ENCODE assay signal across 12 cellular contexts in the genomic region with DNA sequence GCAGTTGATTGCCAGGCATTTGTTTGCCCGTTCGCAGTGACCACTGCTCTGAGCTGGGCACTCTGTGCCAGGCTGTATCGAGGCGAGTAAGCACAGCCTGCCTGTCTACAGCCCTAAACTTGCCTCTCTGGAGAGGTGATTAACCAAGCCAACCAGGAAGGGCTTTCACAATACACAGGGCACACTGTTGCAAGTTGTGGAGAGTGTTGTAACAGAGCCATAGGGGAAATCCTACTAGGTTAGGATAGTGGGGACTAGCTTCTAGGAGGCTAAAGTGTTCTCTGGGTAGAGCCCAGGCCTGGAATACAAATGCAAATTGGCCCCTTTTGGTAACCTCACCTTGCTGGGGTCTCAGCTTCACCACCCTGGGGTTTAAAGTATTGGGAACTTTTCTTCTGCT. TPM values are rescaled to one million over a fixed set of nuclear protein-coding genes. Genes with fewer than 3 reads are reported as not detected.
A peak's percentile ranks its signal among the peaks of the same experiment; 100 is the strongest.
DNase-seq lines count a peak whose midpoint lies in the region; ATAC-seq, FAIRE-seq and TF ChIP-seq lines count a peak whose summit lies in the region.
"Had no signal": no experiment of that assay in that cellular context is flagged by ENCODE, and none has a peak within 500 bp of the region (broad histone marks: within the 10 kb centered on the region; RNA-seq: fewer than 3 reads in every experiment).

No MANE protein-coding gene starts in this region.

- CTCF ChIA-PET in OCI-LY7 (lab: Charles Lee; ENCODE audit: unreplicated experiment): no interaction called here

- peak; percentile 89 to 93 for DNase-seq in AML-193 (lab: John Stamatoyannopoulos, UW)
- peak; percentile 72 to 76 for DNase-seq in Kasumi-1 (lab: John Stamatoyannopoulos, UW)
- peak; percentile 81 for DNase-seq in bronchial epithelial cell (ENCODE audit: low read depth)
- DNase-seq in lower lobe of right lung: no peak
- no peak for DNase-seq in OCI-LY7 (ENCODE audit: low spot score)
- no peak for DNase-seq in DMS114 treated with DMSO at 0.1 percent for 48 hours (lab: John Stamatoyannopoulos, UW; ENCODE audit: unreplicated experiment)
- DNase-seq: activated T-cell treated with anti-CD3 and anti-CD28 coated beads, Interleukin-2, amount 50 U/mL, for 48 hours; mesendoderm; NCI-H1105; retina had no signal

- H3K27ac ChIP-seq in lower lobe of right lung: no peak overlapping the region
- no peak overlapping the region for H3K27ac ChIP-seq in OCI-LY7 (ENCODE audit: low read depth, low read length, poor library complexity, severe bottlenecking)

- peaks cover 72% of the 10 kb centered on the region for H3K79me2 ChIP-seq in OCI-LY7 (ENCODE audit: insufficient read depth, low read depth, low read length)

- H3K4me2 ChIP-seq in OCI-LY7 (ENCODE audit: low read length): no peak overlapping the region

- no peaks in the 10 kb centered on the region for H3K36me3 ChIP-seq in bronchial epithelial cell (ENCODE audit: control insufficient read depth, insufficient read depth, low read length)
- H3K36me3 ChIP-seq in lower lobe of right lung: no peaks in the 10 kb centered on the region
- H3K36me3 ChIP-seq in OCI-LY7 (ENCODE audit: insufficient read depth, low read length): peaks cover 13% of the 10 kb centered on the region; the same call in 1 of the 2 replicates

- no peaks in the 10 kb centered on the region for H3K9me3 ChIP-seq in lower lobe of right lung
- H3K9me3 ChIP-seq in OCI-LY7 (ENCODE audit: low read length): no peaks in the 10 kb centered on the region

- FAIRE-seq in bronchial epithelial cell (lab: Jason Lieb, UNC): peak; percentile 32

- H3K9me2 ChIP-seq in OCI-LY7 (ENCODE audit: insufficient read depth, low read length): no peaks in the 10 kb centered on the region

- H4K20me1 ChIP-seq in OCI-LY7 (ENCODE audit: insufficient read depth, low read length): 0 out of 2 replicates have a peak, but pooled peaks cover 4% of the 10 kb centered on the region

- no TSS peak for BruUV-seq in OCI-LY7 (replicated peaks; lab: Mats Ljungman, UMichigan)

- intact Hi-C loops in lower lobe of right lung (cut with DNase I) (no loop called here), OCI-LY7 (cut with micrococcal nuclease; ENCODE audit: unreplicated experiment) (no loop called here)

- no peak overlapping the region for H3K4me3 ChIP-seq in bronchial epithelial cell (ENCODE audit: low read depth, low read length)
- H3K4me3 ChIP-seq in lower lobe of right lung: no peak overlapping the region
- H3K4me3 ChIP-seq in OCI-LY7 (ENCODE audit: low read depth, low read length, poor library complexity, severe bottlenecking): no peak overlapping the region

- H3K27me3 ChIP-seq in bronchial epithelial cell (ENCODE audit: control insufficient read depth, insufficient read depth, low read length): no peaks in the 10 kb centered on the region
- no peaks in the 10 kb centered on the region for H3K27me3 ChIP-seq in lower lobe of right lung (ENCODE audit: low read depth)

- ATAC-seq in lower lobe of right lung (peak; percentile 85 to 91), GM21723 (IDR thresholded peaks at IDR 0.05; ENCODE audit: unreplicated experiment) (no peak), GM18520 (IDR thresholded peaks at IDR 0.05; ENCODE audit: unreplicated experiment) (no peak)

- TF ChIP-seq CTCF in bronchial epithelial cell (IDR thresholded peaks at IDR 0.05; ENCODE audit: insufficient read depth, low read length, severe bottlenecking) (no peak), lower lobe of right lung (IDR thresholded peaks at IDR 0.05) (no peak), OCI-LY7 (conservative IDR thresholded peaks at IDR 0.05; ENCODE audit: low read length) (no peak)

- POLR2A ChIA-PET in OCI-LY7 (lab: Charles Lee): no interaction called here

- H2AFZ ChIP-seq in OCI-LY7 (ENCODE audit: low read length): no peak overlapping the region

- H3K4me1 ChIP-seq in lower lobe of right lung (peaks cover 10% of the 10 kb centered on the region), OCI-LY7 (ENCODE audit: insufficient read depth, low read length, poor library complexity, severe bottlenecking) (peaks cover 38% of the 10 kb centered on the region)

RNA-seq across cellular contexts. Expression of gene PRDM2, which starts 23.8 kb away (rescaled TPM):
- total RNA-seq in bronchial epithelial cell (7.1 and 7.6 TPM in 2 replicates), lower lobe of right lung (50.6 TPM), OCI-LY7 (2022) (98.2 and 109 TPM in 2 replicates)
- 38.7 and 47.6 TPM in 2 replicates for total RNA-seq in OCI-LY7 (2014; rRNA removed; shearing (Covaris generic))

Comparison
In these comparisons a context has a peak if more than half of its experiments do, and no peak if none do; other contexts are left out.
1. DNase-seq: peak in AML-193 (2 of 2), Kasumi-1 (2 of 2) and bronchial epithelial cell (single experiment); none in lower lobe of right lung (single experiment), OCI-LY7 (single experiment) and DMS114 treated with DMSO at 0.1 percent for 48 hours (single experiment).
2. ATAC-seq: peak in lower lobe of right lung (2 of 2); none in GM21723 (single experiment) and GM18520 (single experiment).